In the genomic region with DNA sequence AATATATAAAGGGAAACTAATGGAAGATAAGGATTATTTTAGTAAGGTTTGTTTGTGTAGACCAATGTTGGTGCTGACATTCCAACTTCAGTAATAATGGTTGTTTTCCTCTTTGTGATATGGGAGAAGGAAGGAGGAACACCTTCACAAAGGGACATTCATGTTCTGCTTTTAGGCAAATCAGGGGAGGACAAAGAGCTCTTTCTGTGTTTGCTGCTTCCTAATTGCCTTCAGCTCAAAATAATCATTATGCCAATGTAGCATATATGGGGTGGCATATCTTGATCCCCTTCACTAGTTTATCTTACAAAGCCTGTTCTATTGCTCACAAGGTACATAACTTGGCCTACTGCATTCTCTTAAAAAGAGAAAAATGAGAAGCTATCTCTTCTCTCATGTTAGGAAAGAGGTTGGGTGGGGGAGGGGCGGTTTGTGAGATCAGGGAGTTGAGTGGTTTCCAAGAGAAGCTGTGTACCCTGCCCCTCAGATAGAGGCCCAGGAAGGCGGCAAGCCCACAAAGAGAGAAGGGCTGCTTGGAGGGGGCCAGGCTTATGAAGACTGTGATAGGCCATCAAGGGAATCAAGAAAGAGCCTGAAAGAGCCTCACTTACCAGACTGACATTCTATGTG, we compare ENCODE assay signal across 1 cellular context.
TF ChIP-seq lines count a peak whose summit lies in the region.

No MANE protein-coding gene starts in this region.

TF ChIP-seq in HepG2, 621 proteins besides CTCF, POLR2A, EP300 and RAD21 (continued from another document and continues in another):
- TF ChIP-seq ZBTB10 (CRISPR knock-in tag; IDR thresholded peaks at IDR 0.05; ENCODE audit: borderline replicate concordance) = no peak; the same call in 1 of the 2 replicates
- no peak for TF ChIP-seq ZNF17 (CRISPR knock-in tag; IDR thresholded peaks at IDR 0.05)
- TF ChIP-seq TEAD2 (CRISPR knock-in tag; IDR thresholded peaks at IDR 0.05) = no peak
- TF ChIP-seq ZNF841 (CRISPR knock-in tag; IDR thresholded peaks at IDR 0.05; ENCODE audit: borderline replicate concordance) = no peak
- TF ChIP-seq ZNF768 (CRISPR knock-in tag; IDR thresholded peaks at IDR 0.05) = no peak
- no peak; the same call in 1 of the 2 replicates for TF ChIP-seq DNMT3B (CRISPR knock-in tag; conservative IDR thresholded peaks at IDR 0.05)
- TF ChIP-seq ARID2 (CRISPR knock-in tag; IDR thresholded peaks at IDR 0.05; ENCODE audit: borderline replicate concordance) = 0 out of 2 replicates have a peak, but pooled peaks have one; percentile 24
- no peak for TF ChIP-seq FUBP1 (CRISPR knock-in tag; IDR thresholded peaks at IDR 0.05; ENCODE audit: borderline replicate concordance)
- no peak for TF ChIP-seq ZSCAN31 (CRISPR knock-in tag; IDR thresholded peaks at IDR 0.05; ENCODE audit: low read depth)
- 0 out of 2 replicates have a peak, but pooled peaks have one; percentile 21 for TF ChIP-seq KDM3A (CRISPR knock-in tag; IDR thresholded peaks at IDR 0.05; ENCODE audit: low read depth)
- peak; percentile 84 for TF ChIP-seq CBX1 (IDR thresholded peaks at IDR 0.05; ENCODE audit: low read depth)
- TF ChIP-seq ZBTB38 (CRISPR knock-in tag; IDR thresholded peaks at IDR 0.05) = 0 out of 2 replicates have a peak, but pooled peaks have one; percentile 36
- TF ChIP-seq ZNF615 (CRISPR knock-in tag; IDR thresholded peaks at IDR 0.05; ENCODE audit: borderline replicate concordance) = no peak
- 0 out of 2 replicates have a peak, but pooled peaks have one; percentile 52 for TF ChIP-seq ETV6 (CRISPR knock-in tag; conservative IDR thresholded peaks at IDR 0.05)
- TF ChIP-seq ZNF652 (CRISPR knock-in tag; IDR thresholded peaks at IDR 0.05; ENCODE audit: borderline replicate concordance, low read depth) = peak; percentile 51; the same call in 1 of the 2 replicates
- TF ChIP-seq KDM1A (CRISPR knock-in tag; IDR thresholded peaks at IDR 0.05) = no peak
- TF ChIP-seq CEBPG (CRISPR knock-in tag; IDR thresholded peaks at IDR 0.05) = peak; percentile 62
- peak; percentile 84 for TF ChIP-seq MED1 (CRISPR knock-in tag; IDR thresholded peaks at IDR 0.05)
- TF ChIP-seq ZNF878 (CRISPR knock-in tag; IDR thresholded peaks at IDR 0.05) = no peak
- TF ChIP-seq, protein P1, sequence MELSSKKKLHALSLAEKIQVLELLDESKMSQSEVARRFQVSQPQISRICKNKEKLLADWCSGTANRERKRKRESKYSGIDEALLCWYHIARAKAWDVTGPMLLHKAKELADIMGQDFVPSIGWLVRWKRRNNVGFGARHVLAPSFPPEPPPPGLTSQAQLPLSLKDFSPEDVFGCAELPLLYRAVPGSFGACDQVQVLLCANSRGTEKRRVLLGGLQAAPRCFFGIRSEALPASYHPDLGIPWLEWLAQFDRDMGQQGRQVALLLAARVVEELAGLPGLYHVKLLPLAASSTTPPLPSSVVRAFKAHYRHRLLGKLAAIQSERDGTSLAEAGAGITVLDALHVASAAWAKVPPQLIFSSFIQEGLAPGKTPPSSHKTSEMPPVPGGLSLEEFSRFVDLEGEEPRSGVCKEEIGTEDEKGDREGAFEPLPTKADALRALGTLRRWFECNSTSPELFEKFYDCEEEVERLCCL (CRISPR knock-in tag; IDR thresholded peaks at IDR 0.05; ENCODE audit: borderline replicate concordance) = no peak
- TF ChIP-seq HIC2 (CRISPR knock-in tag; IDR thresholded peaks at IDR 0.05; ENCODE audit: low read depth) = peak; percentile 48; the same call in 1 of the 2 replicates
- TF ChIP-seq CBFB (CRISPR knock-in tag; IDR thresholded peaks at IDR 0.05) = peak; percentile 29; the same call in 1 of the 2 replicates
- no peak for TF ChIP-seq WIZ (CRISPR knock-in tag; IDR thresholded peaks at IDR 0.05)
- TF ChIP-seq ZNF547 (CRISPR knock-in tag; IDR thresholded peaks at IDR 0.05) = no peak
- peak; percentile 72 for TF ChIP-seq SOX13 (IDR thresholded peaks at IDR 0.05)
- peak in 1 of 2 experiments; percentile 73; a peak in 2 of 4 replicates for TF ChIP-seq SOX13 (CRISPR knock-in tag; conservative IDR thresholded peaks at IDR 0.05 in 1 of 2, IDR thresholded peaks at IDR 0.05 in 1 of 2)
- TF ChIP-seq, protein P2, sequence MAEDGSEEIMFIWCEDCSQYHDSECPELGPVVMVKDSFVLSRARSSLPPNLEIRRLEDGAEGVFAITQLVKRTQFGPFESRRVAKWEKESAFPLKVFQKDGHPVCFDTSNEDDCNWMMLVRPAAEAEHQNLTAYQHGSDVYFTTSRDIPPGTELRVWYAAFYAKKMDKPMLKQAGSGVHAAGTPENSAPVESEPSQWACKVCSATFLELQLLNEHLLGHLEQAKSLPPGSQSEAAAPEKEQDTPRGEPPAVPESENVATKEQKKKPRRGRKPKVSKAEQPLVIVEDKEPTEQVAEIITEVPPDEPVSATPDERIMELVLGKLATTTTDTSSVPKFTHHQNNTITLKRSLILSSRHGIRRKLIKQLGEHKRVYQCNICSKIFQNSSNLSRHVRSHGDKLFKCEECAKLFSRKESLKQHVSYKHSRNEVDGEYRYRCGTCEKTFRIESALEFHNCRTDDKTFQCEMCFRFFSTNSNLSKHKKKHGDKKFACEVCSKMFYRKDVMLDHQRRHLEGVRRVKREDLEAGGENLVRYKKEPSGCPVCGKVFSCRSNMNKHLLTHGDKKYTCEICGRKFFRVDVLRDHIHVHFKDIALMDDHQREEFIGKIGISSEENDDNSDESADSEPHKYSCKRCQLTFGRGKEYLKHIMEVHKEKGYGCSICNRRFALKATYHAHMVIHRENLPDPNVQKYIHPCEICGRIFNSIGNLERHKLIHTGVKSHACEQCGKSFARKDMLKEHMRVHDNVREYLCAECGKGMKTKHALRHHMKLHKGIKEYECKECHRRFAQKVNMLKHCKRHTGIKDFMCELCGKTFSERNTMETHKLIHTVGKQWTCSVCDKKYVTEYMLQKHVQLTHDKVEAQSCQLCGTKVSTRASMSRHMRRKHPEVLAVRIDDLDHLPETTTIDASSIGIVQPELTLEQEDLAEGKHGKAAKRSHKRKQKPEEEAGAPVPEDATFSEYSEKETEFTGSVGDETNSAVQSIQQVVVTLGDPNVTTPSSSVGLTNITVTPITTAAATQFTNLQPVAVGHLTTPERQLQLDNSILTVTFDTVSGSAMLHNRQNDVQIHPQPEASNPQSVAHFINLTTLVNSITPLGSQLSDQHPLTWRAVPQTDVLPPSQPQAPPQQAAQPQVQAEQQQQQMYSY (CRISPR knock-in tag; IDR thresholded peaks at IDR 0.05) = no peak
- TF ChIP-seq, protein P3, sequence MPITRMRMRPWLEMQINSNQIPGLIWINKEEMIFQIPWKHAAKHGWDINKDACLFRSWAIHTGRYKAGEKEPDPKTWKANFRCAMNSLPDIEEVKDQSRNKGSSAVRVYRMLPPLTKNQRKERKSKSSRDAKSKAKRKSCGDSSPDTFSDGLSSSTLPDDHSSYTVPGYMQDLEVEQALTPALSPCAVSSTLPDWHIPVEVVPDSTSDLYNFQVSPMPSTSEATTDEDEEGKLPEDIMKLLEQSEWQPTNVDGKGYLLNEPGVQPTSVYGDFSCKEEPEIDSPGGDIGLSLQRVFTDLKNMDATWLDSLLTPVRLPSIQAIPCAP (CRISPR knock-in tag; IDR thresholded peaks at IDR 0.05; ENCODE audit: low read depth) = no peak
- TF ChIP-seq, protein P4, sequence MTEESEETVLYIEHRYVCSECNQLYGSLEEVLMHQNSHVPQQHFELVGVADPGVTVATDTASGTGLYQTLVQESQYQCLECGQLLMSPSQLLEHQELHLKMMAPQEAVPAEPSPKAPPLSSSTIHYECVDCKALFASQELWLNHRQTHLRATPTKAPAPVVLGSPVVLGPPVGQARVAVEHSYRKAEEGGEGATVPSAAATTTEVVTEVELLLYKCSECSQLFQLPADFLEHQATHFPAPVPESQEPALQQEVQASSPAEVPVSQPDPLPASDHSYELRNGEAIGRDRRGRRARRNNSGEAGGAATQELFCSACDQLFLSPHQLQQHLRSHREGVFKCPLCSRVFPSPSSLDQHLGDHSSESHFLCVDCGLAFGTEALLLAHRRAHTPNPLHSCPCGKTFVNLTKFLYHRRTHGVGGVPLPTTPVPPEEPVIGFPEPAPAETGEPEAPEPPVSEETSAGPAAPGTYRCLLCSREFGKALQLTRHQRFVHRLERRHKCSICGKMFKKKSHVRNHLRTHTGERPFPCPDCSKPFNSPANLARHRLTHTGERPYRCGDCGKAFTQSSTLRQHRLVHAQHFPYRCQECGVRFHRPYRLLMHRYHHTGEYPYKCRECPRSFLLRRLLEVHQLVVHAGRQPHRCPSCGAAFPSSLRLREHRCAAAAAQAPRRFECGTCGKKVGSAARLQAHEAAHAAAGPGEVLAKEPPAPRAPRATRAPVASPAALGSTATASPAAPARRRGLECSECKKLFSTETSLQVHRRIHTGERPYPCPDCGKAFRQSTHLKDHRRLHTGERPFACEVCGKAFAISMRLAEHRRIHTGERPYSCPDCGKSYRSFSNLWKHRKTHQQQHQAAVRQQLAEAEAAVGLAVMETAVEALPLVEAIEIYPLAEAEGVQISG (CRISPR knock-in tag; IDR thresholded peaks at IDR 0.05) = peak; percentile 46; the same call in 1 of the 2 replicates
- no peak; the same call in 1 of the 2 replicates for TF ChIP-seq FOXP1 (IDR thresholded peaks at IDR 0.05)
- peak; percentile 70 for TF ChIP-seq FOXP1 (CRISPR knock-in tag; IDR thresholded peaks at IDR 0.05)
- no peak for TF ChIP-seq ZNF724P (CRISPR knock-in tag; IDR thresholded peaks at IDR 0.05; ENCODE audit: borderline replicate concordance)
- TF ChIP-seq SMARCC2 (IDR thresholded peaks at IDR 0.05) = no peak
- 0 out of 2 replicates have a peak, but pooled peaks have one; percentile 39 for TF ChIP-seq PPARG (CRISPR knock-in tag; conservative IDR thresholded peaks at IDR 0.05)
- TF ChIP-seq ZBTB8A (CRISPR knock-in tag; IDR thresholded peaks at IDR 0.05; ENCODE audit: borderline replicate concordance, low read depth) = no peak
- TF ChIP-seq YEATS4 (CRISPR knock-in tag; IDR thresholded peaks at IDR 0.05; ENCODE audit: borderline replicate concordance) = no peak
- no peak for TF ChIP-seq DBP (CRISPR knock-in tag; IDR thresholded peaks at IDR 0.05; ENCODE audit: not compliant biosample characterization)
- no peak for TF ChIP-seq ZNF572 (CRISPR knock-in tag; IDR thresholded peaks at IDR 0.05)
- TF ChIP-seq HNRNPL (IDR thresholded peaks at IDR 0.05; ENCODE audit: low read depth, low read length) = 0 out of 2 replicates have a peak, but pooled peaks have one; percentile 11
- no peak for TF ChIP-seq ZNF737 (CRISPR knock-in tag; IDR thresholded peaks at IDR 0.05; ENCODE audit: borderline replicate concordance)
- no peak for TF ChIP-seq ZNF839 (CRISPR knock-in tag; IDR thresholded peaks at IDR 0.05; ENCODE audit: borderline replicate concordance)
- TF ChIP-seq, protein P5, sequence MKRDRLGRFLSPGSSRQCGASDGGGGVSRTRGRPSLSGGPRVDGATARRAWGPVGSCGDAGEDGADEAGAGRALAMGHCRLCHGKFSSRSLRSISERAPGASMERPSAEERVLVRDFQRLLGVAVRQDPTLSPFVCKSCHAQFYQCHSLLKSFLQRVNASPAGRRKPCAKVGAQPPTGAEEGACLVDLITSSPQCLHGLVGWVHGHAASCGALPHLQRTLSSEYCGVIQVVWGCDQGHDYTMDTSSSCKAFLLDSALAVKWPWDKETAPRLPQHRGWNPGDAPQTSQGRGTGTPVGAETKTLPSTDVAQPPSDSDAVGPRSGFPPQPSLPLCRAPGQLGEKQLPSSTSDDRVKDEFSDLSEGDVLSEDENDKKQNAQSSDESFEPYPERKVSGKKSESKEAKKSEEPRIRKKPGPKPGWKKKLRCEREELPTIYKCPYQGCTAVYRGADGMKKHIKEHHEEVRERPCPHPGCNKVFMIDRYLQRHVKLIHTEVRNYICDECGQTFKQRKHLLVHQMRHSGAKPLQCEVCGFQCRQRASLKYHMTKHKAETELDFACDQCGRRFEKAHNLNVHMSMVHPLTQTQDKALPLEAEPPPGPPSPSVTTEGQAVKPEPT (CRISPR knock-in tag; IDR thresholded peaks at IDR 0.05; ENCODE audit: low read depth) = no peak
